In the genomic region with DNA sequence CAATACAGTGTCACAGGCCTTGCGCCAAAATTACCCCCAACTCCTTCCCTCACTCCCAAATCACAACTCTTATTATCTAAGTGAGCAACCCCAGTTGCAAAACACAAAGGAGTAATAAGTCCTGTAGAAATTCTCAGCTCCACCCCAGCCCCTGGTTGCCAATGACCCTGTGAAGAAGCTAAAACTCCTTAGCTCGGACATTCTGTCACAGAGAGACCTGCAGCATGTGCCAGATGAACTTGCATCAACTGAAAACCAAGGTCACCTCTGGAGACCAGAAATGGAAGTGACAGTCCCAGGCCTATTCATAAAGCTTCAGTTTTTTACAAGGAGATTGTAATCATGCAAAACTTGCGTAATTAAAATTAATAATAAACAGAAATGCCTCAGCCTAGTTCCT, we compare ENCODE assay signal across 17 cellular contexts. TPM values are rescaled to one million over a fixed set of nuclear protein-coding genes. Genes with fewer than 3 reads are reported as not detected.
DNase-seq lines count a peak whose midpoint lies in the region; ATAC-seq and TF ChIP-seq lines count a peak whose summit lies in the region.
"Had no signal": no experiment of that assay in that cellular context is flagged by ENCODE, and none has a peak within 500 bp of the region (broad histone marks: within the 10 kb centered on the region; RNA-seq: fewer than 3 reads in every experiment).

No MANE protein-coding gene starts in this region.

- no peaks in the 10 kb centered on the region for H3K9me3 Mint-ChIP-seq in chondrocyte (ENCODE audit: low read depth)

- no peaks in the 10 kb centered on the region for H3K27me3 ChIP-seq in right atrium auricular region
- H3K27me3 ChIP-seq in trophoblast cell (ENCODE audit: insufficient read depth, low read length): no peaks in the 10 kb centered on the region

- DNase-seq in HT-29 (ENCODE audit: low spot score): peak; percentile 50
- no peak for DNase-seq in chondrocyte (ENCODE audit: low spot score)
- DNase-seq in right atrium auricular region (ENCODE audit: low spot score): no peak
- no peak for DNase-seq in trophoblast cell
- no peak for DNase-seq in SKM-1 treated with dmso at 0.1 percent for 144 hours (lab: John Stamatoyannopoulos, UW; ENCODE audit: unreplicated experiment)
- no peak for DNase-seq in NCI-H524 (lab: John Stamatoyannopoulos, UW)
- DNase-seq: AML-193, Caco-2, DMS53, NCI-H1105, NCI-H1694 treated with DMSO at 0.1 percent for 48 hours, NCI-H446, NCI-H748 treated with DMSO at 0.1 percent for 48 hours, SHP77 treated with DMSO at 0.1 percent for 48 hours had no signal

- H4K91ac ChIP-seq in trophoblast cell (ENCODE audit: low read depth, low read length): no peak overlapping the region

- H3K14ac ChIP-seq in trophoblast cell (ENCODE audit: low read length): no peak overlapping the region

- no peak for TF ChIP-seq CTCF in chondrocyte (IDR thresholded peaks at IDR 0.05)
- no peak for TF ChIP-seq CTCF in right atrium auricular region (IDR thresholded peaks at IDR 0.05)

- WGBS in trophoblast cell (ENCODE audit: extremely low coverage, insufficient coverage, insufficient read length): no CpG with 5 or more reads among the region's 3 CpGs

- no peak overlapping the region for H4K12ac ChIP-seq in trophoblast cell (ENCODE audit: low read depth, low read length)

- H3K4me2 ChIP-seq in trophoblast cell (ENCODE audit: low read length): no peak overlapping the region

- H3K4me1 Mint-ChIP-seq in chondrocyte (ENCODE audit: low read depth): peaks cover 10% of the 10 kb centered on the region

- peak overlapping the region; percentile 61 for H3K9ac ChIP-seq in trophoblast cell (ENCODE audit: low read length)

- no peak overlapping the region for H2BK5ac ChIP-seq in trophoblast cell (ENCODE audit: low read depth, low read length, poor library complexity)

- H3K4me1 ChIP-seq in right atrium auricular region: peaks cover 0 to 36% of the 10 kb centered on the region in 2 donors
- no peaks in the 10 kb centered on the region for H3K4me1 ChIP-seq in trophoblast cell (ENCODE audit: control insufficient read depth in 1 of 2, insufficient read depth in 2 of 2, low read length in 2 of 2)
- H3K4me1 ChIP-seq: Caco-2, HAP-1 had no signal

- H3K4me3 Mint-ChIP-seq in chondrocyte (ENCODE audit: unreplicated experiment): no peak overlapping the region

- H3K27ac ChIP-seq in right atrium auricular region: peak overlapping the region; percentile 81 to 87
- no peak overlapping the region for H3K27ac ChIP-seq in trophoblast cell (ENCODE audit: low read depth, low read length)

- H4K8ac ChIP-seq in trophoblast cell (ENCODE audit: low read depth, low read length): no peak overlapping the region

- H3K36me3 ChIP-seq in right atrium auricular region: peaks cover 17% of the 10 kb centered on the region
- H3K36me3 ChIP-seq in trophoblast cell (ENCODE audit: control insufficient read depth in 1 of 2, insufficient read depth in 2 of 2, low read length in 2 of 2): peaks cover 6 to 15% of the 10 kb centered on the region in 2 experiments
- H3K36me3 ChIP-seq: HAP-1 had no signal

- no peak overlapping the region for H3K18ac ChIP-seq in trophoblast cell (ENCODE audit: low read length)

- H2BK12ac ChIP-seq in trophoblast cell (ENCODE audit: low read length): no peak overlapping the region

- no peaks in the 10 kb centered on the region for H3K36me3 Mint-ChIP-seq in chondrocyte (ENCODE audit: low read depth)

- peak overlapping the region; percentile 9 for H3K27ac Mint-ChIP-seq in chondrocyte (ENCODE audit: unreplicated experiment)

- no peaks in the 10 kb centered on the region for H3K79me1 ChIP-seq in trophoblast cell (ENCODE audit: low read length)

- H2AFZ ChIP-seq in trophoblast cell (ENCODE audit: insufficient read depth, low read length, poor library complexity): no peak overlapping the region

- H3K9me3 ChIP-seq in right atrium auricular region (no peaks in the 10 kb centered on the region), trophoblast cell (ENCODE audit: insufficient read depth, low read depth, low read length) (no peaks in the 10 kb centered on the region)
- H3K9me3 ChIP-seq: Caco-2, HAP-1 had no signal

- no peaks in the 10 kb centered on the region for H3K27me3 Mint-ChIP-seq in chondrocyte (ENCODE audit: low read depth)

- H3K4me3 ChIP-seq in right atrium auricular region (no peak overlapping the region), trophoblast cell (ENCODE audit: low read depth, low read length) (no peak overlapping the region)
- H3K4me3 ChIP-seq: HAP-1 had no signal

- H3K4ac ChIP-seq in trophoblast cell (ENCODE audit: low read depth, low read length): no peak overlapping the region

- ATAC-seq in GM21529 (IDR thresholded peaks at IDR 0.05; ENCODE audit: unreplicated experiment) (no peak), GM19395 (IDR thresholded peaks at IDR 0.05; ENCODE audit: unreplicated experiment) (no peak)

- H3K23ac ChIP-seq in trophoblast cell (ENCODE audit: low read length): no peak overlapping the region

- H2BK120ac ChIP-seq in trophoblast cell (ENCODE audit: insufficient read depth, low read length, poor library complexity): no peak overlapping the region

- H2AK5ac ChIP-seq in trophoblast cell (ENCODE audit: low read length): no peak overlapping the region

- no peaks in the 10 kb centered on the region for H3K79me2 ChIP-seq in trophoblast cell (ENCODE audit: control insufficient read depth, insufficient read depth, low read length, poor library complexity)

RNA-seq across cellular contexts. Expression of a gene that starts 55.2 kb away (rescaled TPM):
- total RNA-seq in HT-29 (2014; rRNA removed; shearing (Covaris generic)): not detected in 2 replicates
- total RNA-seq in chondrocyte (1.8 to 6.0 TPM (median 4.7 TPM) in 3 replicates), right atrium auricular region (10 to 100 TPM; 84.2 to 85.0 TPM)
- 49.4 and 49.5 TPM in 2 replicates for polyA plus RNA-seq in trophoblast cell (2013)

Comparison
In these comparisons a context has a peak if more than half of its experiments do, and no peak if none do; other contexts are left out.
1. RNA of a gene that starts 55.2 kb away (total RNA-seq): 84.2 to 85.0 TPM in right atrium auricular region; 1.8 to 6.0 TPM in chondrocyte and not detected in HT-29; every median in the first group is over 10 times any median in the second.